Comparison of ENCODE assay signal across 2 cellular contexts in the genomic region with DNA sequence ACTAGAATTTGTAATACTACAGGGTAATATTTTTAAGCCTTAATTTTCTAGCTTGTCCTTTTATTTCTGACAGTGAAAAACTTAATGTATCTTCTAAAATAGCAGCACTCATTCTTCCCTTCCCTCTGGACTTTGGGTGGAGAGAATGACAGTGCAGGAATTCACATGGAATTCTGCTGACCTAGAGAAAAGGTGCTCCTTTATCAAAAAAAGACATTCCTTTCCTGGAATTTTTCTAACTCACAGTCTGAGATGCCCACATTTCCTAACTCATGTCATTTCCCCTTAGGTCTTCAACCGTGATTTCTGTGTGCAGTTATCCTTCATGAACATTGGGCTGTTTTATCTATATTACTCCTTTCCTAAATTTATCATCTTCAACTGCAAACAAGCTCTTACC.
TF ChIP-seq lines count a peak whose summit lies in the region.

No MANE protein-coding gene starts in this region.

TF ChIP-seq in HepG2, 621 proteins besides CTCF, POLR2A, EP300 and RAD21:
- TF ChIP-seq ZNF530 (CRISPR knock-in tag; IDR thresholded peaks at IDR 0.05; ENCODE audit: low read depth) (no peak), MAFK (conservative IDR thresholded peaks at IDR 0.05 in 1 of 2, IDR thresholded peaks at IDR 0.05 in 1 of 2; ENCODE audit: low read length in 2 of 2) (peak in 1 of 2 experiments; percentile 68; a peak in 2 of 4 replicates), MAFF (IDR thresholded peaks at IDR 0.05; ENCODE audit: low read depth, low read length) (0 out of 2 replicates have a peak, but pooled peaks have one; percentile 35)
- TF ChIP-seq, protein P1, sequence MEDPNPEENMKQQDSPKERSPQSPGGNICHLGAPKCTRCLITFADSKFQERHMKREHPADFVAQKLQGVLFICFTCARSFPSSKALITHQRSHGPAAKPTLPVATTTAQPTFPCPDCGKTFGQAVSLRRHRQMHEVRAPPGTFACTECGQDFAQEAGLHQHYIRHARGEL (CRISPR knock-in tag; IDR thresholded peaks at IDR 0.05): no peak
- TF ChIP-seq, protein P2, sequence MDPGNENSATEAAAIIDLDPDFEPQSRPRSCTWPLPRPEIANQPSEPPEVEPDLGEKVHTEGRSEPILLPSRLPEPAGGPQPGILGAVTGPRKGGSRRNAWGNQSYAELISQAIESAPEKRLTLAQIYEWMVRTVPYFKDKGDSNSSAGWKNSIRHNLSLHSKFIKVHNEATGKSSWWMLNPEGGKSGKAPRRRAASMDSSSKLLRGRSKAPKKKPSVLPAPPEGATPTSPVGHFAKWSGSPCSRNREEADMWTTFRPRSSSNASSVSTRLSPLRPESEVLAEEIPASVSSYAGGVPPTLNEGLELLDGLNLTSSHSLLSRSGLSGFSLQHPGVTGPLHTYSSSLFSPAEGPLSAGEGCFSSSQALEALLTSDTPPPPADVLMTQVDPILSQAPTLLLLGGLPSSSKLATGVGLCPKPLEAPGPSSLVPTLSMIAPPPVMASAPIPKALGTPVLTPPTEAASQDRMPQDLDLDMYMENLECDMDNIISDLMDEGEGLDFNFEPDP (CRISPR knock-in tag; conservative IDR thresholded peaks at IDR 0.05): no peak
TF ChIP-seq in HepG2: peak in this region for 2.

TF ChIP-seq in H1, 55 proteins besides CTCF, POLR2A, EP300 and RAD21:
- TF ChIP-seq MAFK (IDR thresholded peaks at IDR 0.05; ENCODE audit: low read depth, low read length): peak; percentile 52
- peak; percentile 32; the same call in 1 of the 2 replicates for TF ChIP-seq TEAD4 (IDR thresholded peaks at IDR 0.05; ENCODE audit: low read depth, low read length)
- TF ChIP-seq TAF7 (optimal IDR thresholded peaks at IDR 0.05; ENCODE audit: borderline replicate concordance, low read depth, low read length): no peak
